Comparison of ENCODE assay signal across 8 cellular contexts in genomic region chr7:140640060-140640611, GRCh38. TPM values are rescaled to one million over a fixed set of nuclear protein-coding genes. Genes with fewer than 3 reads are reported as not detected.
DNase-seq lines count a peak whose midpoint lies in the region; ATAC-seq lines count a peak whose summit lies in the region.

No MANE protein-coding gene starts in this region.

- H3K27me3 ChIP-seq in muscle layer of duodenum (ENCODE audit: low read depth, low read length) = no peaks in the 10 kb centered on the region

- ATAC-seq in esophagus mucosa (peak; percentile 42), GM18870 (IDR thresholded peaks at IDR 0.05; ENCODE audit: unreplicated experiment) (no peak), GM18498 (IDR thresholded peaks at IDR 0.05; ENCODE audit: unreplicated experiment) (no peak), GM21447 (IDR thresholded peaks at IDR 0.05; ENCODE audit: unreplicated experiment) (no peak)

- H3K27ac ChIP-seq in muscle layer of duodenum (ENCODE audit: low read length) = peak overlapping the region; percentile 71

- DNase-seq in activated CD4-positive, alpha-beta T cell treated with anti-CD3 and anti-CD28 coated beads for 48 hours = peak; percentile 12
- no peak for DNase-seq in activated CD4-positive, alpha-beta T cell treated with anti-CD3 and anti-CD28 coated beads, Interleukin-2, amount 50 U/mL, for 1 hour
- DNase-seq in SK-N-DZ (ENCODE audit: low spot score) = peak; percentile 37

- H3K36me3 ChIP-seq in muscle layer of duodenum (ENCODE audit: control insufficient read depth in 1 of 2, insufficient read depth in 2 of 2, low read length in 2 of 2) = no peaks in the 10 kb centered on the region

- peaks cover 3 to 35% of the 10 kb centered on the region in 2 donors for H3K4me1 ChIP-seq in muscle layer of duodenum (ENCODE audit: control insufficient read depth in 1 of 2, insufficient read depth in 2 of 2, low read length in 2 of 2)

- peak overlapping the region; percentile 55 to 81 for H3K4me3 ChIP-seq in muscle layer of duodenum (ENCODE audit: low read depth in 1 of 2, low read length in 2 of 2)

- no peaks in the 10 kb centered on the region for H3K9me3 ChIP-seq in muscle layer of duodenum (ENCODE audit: control insufficient read depth in 1 of 2, low read length in 2 of 2)

RNA-seq across cellular contexts. Expression of gene DENND2A, which starts 0.5 kb away (rescaled TPM):
- polyA plus RNA-seq in SK-N-DZ (2014; cell fraction: cytosol; rRNA removed) = 8.9 and 10.6 TPM in 2 replicates
- polyA plus RNA-seq in SK-N-DZ (2014; cell fraction: nucleus; rRNA removed) = 4.6 and 8.0 TPM in 2 replicates
- 1.0 TPM for total RNA-seq in esophagus mucosa

RNA-seq across cellular contexts. Expression of gene ADCK2, which starts 32.6 kb away (rescaled TPM):
- polyA plus RNA-seq in SK-N-DZ (2014; cell fraction: cytosol; rRNA removed) = 29.4 and 35.0 TPM in 2 replicates
- polyA plus RNA-seq in SK-N-DZ (2014; cell fraction: nucleus; rRNA removed) = 17.7 and 19.0 TPM in 2 replicates
- total RNA-seq in esophagus mucosa = 20.2 TPM

RNA-seq across cellular contexts. Expression of gene NDUFB2, which starts 56.4 kb away (rescaled TPM):
- 345 and 433 TPM in 2 replicates for polyA plus RNA-seq in SK-N-DZ (2014; cell fraction: cytosol; rRNA removed)
- 328 and 426 TPM in 2 replicates for polyA plus RNA-seq in SK-N-DZ (2014; cell fraction: nucleus; rRNA removed)
- total RNA-seq in esophagus mucosa = 181 TPM
